In genomic region chrX:107715331-107716044, GRCh38 we compare ENCODE assay signal across 8 cellular contexts.
DNase-seq lines count a peak whose midpoint lies in the region; ATAC-seq, FAIRE-seq and TF ChIP-seq lines count a peak whose summit lies in the region.

No MANE protein-coding gene starts in this region.

- H3K36me3 ChIP-seq in astrocyte (ENCODE audit: insufficient read depth, low read length): peaks cover 5% of the 10 kb centered on the region
- peaks cover 12 to 19% of the 10 kb centered on the region in 2 donors for H3K36me3 ChIP-seq in kidney (ENCODE audit: control insufficient read depth in 1 of 2, insufficient read depth in 2 of 2, low read length in 2 of 2)
- H3K36me3 ChIP-seq in stomach smooth muscle (ENCODE audit: control insufficient read depth in 2 of 2, insufficient read depth in 2 of 2, low read length in 2 of 2): peaks cover 13% of the 10 kb centered on the region in 2 donors

- H3K4me1 Mint-ChIP-seq in astrocyte (ENCODE audit: low read depth, unreplicated experiment): peaks cover 32% of the 10 kb centered on the region

- H3K36me3 Mint-ChIP-seq in astrocyte (ENCODE audit: low read depth, unreplicated experiment): peaks cover 3% of the 10 kb centered on the region

- peak overlapping the region; percentile 87 for H3K27ac Mint-ChIP-seq in astrocyte (ENCODE audit: unreplicated experiment)

- intact Hi-C loops in kidney (cut with DNase I): no loop called here

- H2AFZ ChIP-seq in astrocyte (ENCODE audit: low read depth, low read length): peak overlapping the region; percentile 60

- no peak for ATAC-seq in HG03565 (IDR thresholded peaks at IDR 0.05; ENCODE audit: unreplicated experiment)

- H3K27ac ChIP-seq in astrocyte (ENCODE audit: low read depth, low read length) (peak overlapping the region; percentile 86), kidney (ENCODE audit: low read depth in 2 of 2, low read length in 2 of 2) (peak overlapping the region; percentile 88 to 94), stomach smooth muscle (ENCODE audit: low read length) (peak overlapping the region; percentile 97)

- H3K4me3 Mint-ChIP-seq in astrocyte (ENCODE audit: unreplicated experiment): peak overlapping the region; percentile 90

- TF ChIP-seq CTCF in astrocyte (IDR thresholded peaks at IDR 0.05; ENCODE audit: insufficient read depth, low read depth, low read length) (no peak), kidney (IDR thresholded peaks at IDR 0.05; ENCODE audit: borderline replicate concordance, extremely low read depth, insufficient read depth) (no peak)

- no peaks in the 10 kb centered on the region for H3K27me3 ChIP-seq in astrocyte (ENCODE audit: insufficient read depth, low read length)
- peaks cover 0 to 17% of the 10 kb centered on the region in 2 donors for H3K27me3 ChIP-seq in stomach smooth muscle (ENCODE audit: control insufficient read depth in 1 of 2, insufficient read depth in 2 of 2, low read length in 2 of 2)

- DNase-seq in stimulated activated CD4-positive, alpha-beta T cell treated with anti-CD3 and anti-CD28 coated beads, Interleukin-15, amount 100 ng/mL, for 24 hours: peak; percentile 10
- DNase-seq in stimulated activated CD4-positive, alpha-beta T cell treated with anti-CD3 and anti-CD28 coated beads, Interleukin-1b, Interleukin-23, amount 100 ng/mL, for 48 hours: no peak
- no peak for DNase-seq in astrocyte (ENCODE audit: low read depth)
- no peak for DNase-seq in kidney
- no peak for DNase-seq in NCI-H526 treated with DMSO at 0.1 percent for 48 hours (lab: John Stamatoyannopoulos, UW)
- DNase-seq in dedifferentiated amniotic fluid mesenchymal stem cell (ENCODE audit: extremely low spot score): no peak

- H3K9ac ChIP-seq in astrocyte (ENCODE audit: low read length) (peak overlapping the region; percentile 95), kidney (ENCODE audit: low read length in 2 of 2) (peak overlapping the region; percentile 85 to 93), stomach smooth muscle (ENCODE audit: low read length in 2 of 2) (peak overlapping the region; percentile 92 to 95)

- H3K4me1 ChIP-seq in astrocyte (ENCODE audit: insufficient read depth, low read length): peaks cover 30% of the 10 kb centered on the region
- peaks cover 15 to 19% of the 10 kb centered on the region in 2 donors for H3K4me1 ChIP-seq in kidney (ENCODE audit: control insufficient read depth in 1 of 2, insufficient read depth in 1 of 2, low read depth in 1 of 2, low read length in 2 of 2)
- H3K4me1 ChIP-seq in stomach smooth muscle (ENCODE audit: control insufficient read depth, insufficient read depth, low read length): peaks cover 62% of the 10 kb centered on the region

- peak overlapping the region; percentile 92 for H3K4me2 ChIP-seq in astrocyte (ENCODE audit: low read length)

- peaks cover 10% of the 10 kb centered on the region for H4K20me1 ChIP-seq in astrocyte (ENCODE audit: insufficient read depth, low read length)

- H3K4me3 ChIP-seq in astrocyte (ENCODE audit: insufficient read depth, low read depth, low read length): peak overlapping the region; percentile 73
- peak overlapping the region; percentile 89 to 97 for H3K4me3 ChIP-seq in kidney (ENCODE audit: low read length in 2 of 2)
- peak overlapping the region; percentile 83 to 92 for H3K4me3 ChIP-seq in stomach smooth muscle (ENCODE audit: low read length in 2 of 2)

- no peaks in the 10 kb centered on the region for H3K27me3 Mint-ChIP-seq in astrocyte (ENCODE audit: low read depth, unreplicated experiment)

- H3K9me3 Mint-ChIP-seq in astrocyte (ENCODE audit: unreplicated experiment): no peaks in the 10 kb centered on the region

- peaks cover 18% of the 10 kb centered on the region for H3K79me2 ChIP-seq in astrocyte (ENCODE audit: insufficient read depth, low read length)

- H3K9me3 ChIP-seq in astrocyte (ENCODE audit: insufficient read depth, low read depth, low read length) (no peaks in the 10 kb centered on the region), kidney (ENCODE audit: control insufficient read depth in 1 of 2, low read length in 2 of 2) (no peaks in the 10 kb centered on the region), stomach smooth muscle (ENCODE audit: control insufficient read depth in 2 of 2, low read length in 2 of 2) (no peaks in the 10 kb centered on the region)

- peak; percentile 95 for FAIRE-seq in astrocyte (lab: Jason Lieb, UNC)
- no peak for FAIRE-seq in kidney (lab: Jason Lieb, UNC)
